In the genomic region with DNA sequence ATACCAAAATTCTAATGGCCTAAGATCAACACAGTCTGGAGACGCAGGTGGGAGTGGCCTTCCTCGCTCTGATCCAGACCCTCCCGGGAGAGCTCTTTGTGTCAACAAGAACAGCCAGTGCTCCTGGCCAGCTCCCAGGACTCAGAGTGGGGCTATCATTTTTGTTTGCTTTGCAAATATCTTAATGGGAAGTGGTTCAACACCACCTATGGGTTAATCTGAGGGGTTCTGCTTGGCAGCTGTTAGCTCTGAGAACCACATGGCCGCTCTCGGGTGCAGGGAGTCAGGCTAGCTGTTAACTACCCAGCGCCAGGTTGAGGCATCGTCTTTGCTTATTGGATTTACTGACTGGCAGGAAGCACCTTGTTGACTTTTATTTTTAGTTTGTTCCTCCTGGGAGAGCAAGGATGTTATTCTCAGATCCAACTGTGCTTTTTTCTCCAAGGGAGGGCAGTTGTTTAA, we compare ENCODE assay signal across 1 cellular context.
TF ChIP-seq lines count a peak whose summit lies in the region.

No MANE protein-coding gene starts in this region.

TF ChIP-seq in HepG2, 621 proteins besides CTCF, POLR2A, EP300 and RAD21 (continued from another document and continues in another):
- TF ChIP-seq, protein P1, sequence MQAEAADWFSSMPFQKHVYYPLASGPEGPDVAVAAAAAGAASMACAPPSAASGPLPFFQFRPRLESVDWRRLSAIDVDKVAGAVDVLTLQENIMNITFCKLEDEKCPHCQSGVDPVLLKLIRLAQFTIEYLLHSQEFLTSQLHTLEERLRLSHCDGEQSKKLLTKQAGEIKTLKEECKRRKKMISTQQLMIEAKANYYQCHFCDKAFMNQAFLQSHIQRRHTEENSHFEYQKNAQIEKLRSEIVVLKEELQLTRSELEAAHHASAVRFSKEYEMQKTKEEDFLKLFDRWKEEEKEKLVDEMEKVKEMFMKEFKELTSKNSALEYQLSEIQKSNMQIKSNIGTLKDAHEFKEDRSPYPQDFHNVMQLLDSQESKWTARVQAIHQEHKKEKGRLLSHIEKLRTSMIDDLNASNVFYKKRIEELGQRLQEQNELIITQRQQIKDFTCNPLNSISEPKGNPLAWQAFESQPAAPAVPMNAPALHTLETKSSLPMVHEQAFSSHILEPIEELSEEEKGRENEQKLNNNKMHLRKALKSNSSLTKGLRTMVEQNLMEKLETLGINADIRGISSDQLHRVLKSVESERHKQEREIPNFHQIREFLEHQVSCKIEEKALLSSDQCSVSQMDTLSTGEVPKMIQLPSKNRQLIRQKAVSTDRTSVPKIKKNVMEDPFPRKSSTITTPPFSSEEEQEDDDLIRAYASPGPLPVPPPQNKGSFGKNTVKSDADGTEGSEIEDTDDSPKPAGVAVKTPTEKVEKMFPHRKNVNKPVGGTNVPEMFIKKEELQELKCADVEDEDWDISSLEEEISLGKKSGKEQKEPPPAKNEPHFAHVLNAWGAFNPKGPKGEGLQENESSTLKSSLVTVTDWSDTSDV (CRISPR knock-in tag; IDR thresholded peaks at IDR 0.05), result no peak
- TF ChIP-seq DR1 (CRISPR knock-in tag; IDR thresholded peaks at IDR 0.05) (no peak), ZNF850 (CRISPR knock-in tag; conservative IDR thresholded peaks at IDR 0.05) (no peak), SNAPC4 (CRISPR knock-in tag; IDR thresholded peaks at IDR 0.05) (no peak), RFXANK (CRISPR knock-in tag; IDR thresholded peaks at IDR 0.05) (0 out of 2 replicates have a peak, but pooled peaks have one; percentile 34), FOXC1 (CRISPR knock-in tag; IDR thresholded peaks at IDR 0.05; ENCODE audit: borderline replicate concordance) (peak; percentile 84; the same call in 1 of the 2 replicates), SATB2 (CRISPR knock-in tag; IDR thresholded peaks at IDR 0.05) (0 out of 2 replicates have a peak, but pooled peaks have one; percentile 62), ZNF780A (CRISPR knock-in tag; IDR thresholded peaks at IDR 0.05) (no peak), MLX (CRISPR knock-in tag; IDR thresholded peaks at IDR 0.05) (0 out of 2 replicates have a peak, but pooled peaks have one; percentile 58), SP5 (CRISPR knock-in tag; IDR thresholded peaks at IDR 0.05; ENCODE audit: borderline replicate concordance, low read depth) (peak; percentile 77; the same call in 1 of the 2 replicates), CHD2 (IDR thresholded peaks at IDR 0.05; ENCODE audit: low read depth, low read length) (no peak), EHMT2 (IDR thresholded peaks at IDR 0.05; ENCODE audit: borderline replicate concordance, low read depth, low read length) (no peak; the same call in 1 of the 2 replicates), ZNF782 (CRISPR knock-in tag; IDR thresholded peaks at IDR 0.05; ENCODE audit: borderline replicate concordance) (no peak; the same call in 1 of the 2 replicates), MTA3 (CRISPR knock-in tag; IDR thresholded peaks at IDR 0.05) (no peak), NFIB (CRISPR knock-in tag; IDR thresholded peaks at IDR 0.05; ENCODE audit: borderline replicate concordance) (no peak), GTF2F1 (IDR thresholded peaks at IDR 0.05; ENCODE audit: low read length) (no peak), ZNF557 (CRISPR knock-in tag; IDR thresholded peaks at IDR 0.05) (peak; percentile 86; the same call in 1 of the 2 replicates), DMTF1 (CRISPR knock-in tag; IDR thresholded peaks at IDR 0.05) (no peak), BATF2 (CRISPR knock-in tag; IDR thresholded peaks at IDR 0.05) (no peak), ZNF207 (IDR thresholded peaks at IDR 0.05; ENCODE audit: borderline replicate concordance) (no peak), ZNF720 (CRISPR knock-in tag; IDR thresholded peaks at IDR 0.05) (no peak), HDAC1 (CRISPR knock-in tag; IDR thresholded peaks at IDR 0.05) (no peak), U2AF1 (optimal IDR thresholded peaks at IDR 0.05; ENCODE audit: low read depth, low read length) (peak; percentile 70), TBP (CRISPR knock-in tag; IDR thresholded peaks at IDR 0.05) (no peak), SIX4 (CRISPR knock-in tag; IDR thresholded peaks at IDR 0.05) (peak; percentile 53; the same call in 1 of the 2 replicates), PAWR (CRISPR knock-in tag; IDR thresholded peaks at IDR 0.05; ENCODE audit: borderline replicate concordance) (no peak), TGIF2 (CRISPR knock-in tag; IDR thresholded peaks at IDR 0.05) (no peak), STAG1 (CRISPR knock-in tag; IDR thresholded peaks at IDR 0.05) (peak; percentile 59)
- TF ChIP-seq, protein P2, sequence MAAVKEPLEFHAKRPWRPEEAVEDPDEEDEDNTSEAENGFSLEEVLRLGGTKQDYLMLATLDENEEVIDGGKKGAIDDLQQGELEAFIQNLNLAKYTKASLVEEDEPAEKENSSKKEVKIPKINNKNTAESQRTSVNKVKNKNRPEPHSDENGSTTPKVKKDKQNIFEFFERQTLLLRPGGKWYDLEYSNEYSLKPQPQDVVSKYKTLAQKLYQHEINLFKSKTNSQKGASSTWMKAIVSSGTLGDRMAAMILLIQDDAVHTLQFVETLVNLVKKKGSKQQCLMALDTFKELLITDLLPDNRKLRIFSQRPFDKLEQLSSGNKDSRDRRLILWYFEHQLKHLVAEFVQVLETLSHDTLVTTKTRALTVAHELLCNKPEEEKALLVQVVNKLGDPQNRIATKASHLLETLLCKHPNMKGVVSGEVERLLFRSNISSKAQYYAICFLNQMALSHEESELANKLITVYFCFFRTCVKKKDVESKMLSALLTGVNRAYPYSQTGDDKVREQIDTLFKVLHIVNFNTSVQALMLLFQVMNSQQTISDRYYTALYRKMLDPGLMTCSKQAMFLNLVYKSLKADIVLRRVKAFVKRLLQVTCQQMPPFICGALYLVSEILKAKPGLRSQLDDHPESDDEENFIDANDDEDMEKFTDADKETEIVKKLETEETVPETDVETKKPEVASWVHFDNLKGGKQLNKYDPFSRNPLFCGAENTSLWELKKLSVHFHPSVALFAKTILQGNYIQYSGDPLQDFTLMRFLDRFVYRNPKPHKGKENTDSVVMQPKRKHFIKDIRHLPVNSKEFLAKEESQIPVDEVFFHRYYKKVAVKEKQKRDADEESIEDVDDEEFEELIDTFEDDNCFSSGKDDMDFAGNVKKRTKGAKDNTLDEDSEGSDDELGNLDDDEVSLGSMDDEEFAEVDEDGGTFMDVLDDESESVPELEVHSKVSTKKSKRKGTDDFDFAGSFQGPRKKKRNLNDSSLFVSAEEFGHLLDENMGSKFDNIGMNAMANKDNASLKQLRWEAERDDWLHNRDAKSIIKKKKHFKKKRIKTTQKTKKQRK (IDR thresholded peaks at IDR 0.05; ENCODE audit: low read length), result no peak
- TF ChIP-seq, protein P3, sequence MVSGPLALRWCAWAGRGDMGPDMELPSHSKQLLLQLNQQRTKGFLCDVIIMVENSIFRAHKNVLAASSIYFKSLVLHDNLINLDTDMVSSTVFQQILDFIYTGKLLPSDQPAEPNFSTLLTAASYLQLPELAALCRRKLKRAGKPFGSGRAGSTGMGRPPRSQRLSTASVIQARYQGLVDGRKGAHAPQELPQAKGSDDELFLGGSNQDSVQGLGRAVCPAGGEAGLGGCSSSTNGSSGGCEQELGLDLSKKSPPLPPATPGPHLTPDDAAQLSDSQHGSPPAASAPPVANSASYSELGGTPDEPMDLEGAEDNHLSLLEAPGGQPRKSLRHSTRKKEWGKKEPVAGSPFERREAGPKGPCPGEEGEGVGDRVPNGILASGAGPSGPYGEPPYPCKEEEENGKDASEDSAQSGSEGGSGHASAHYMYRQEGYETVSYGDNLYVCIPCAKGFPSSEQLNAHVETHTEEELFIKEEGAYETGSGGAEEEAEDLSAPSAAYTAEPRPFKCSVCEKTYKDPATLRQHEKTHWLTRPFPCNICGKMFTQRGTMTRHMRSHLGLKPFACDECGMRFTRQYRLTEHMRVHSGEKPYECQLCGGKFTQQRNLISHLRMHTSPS (CRISPR knock-in tag; IDR thresholded peaks at IDR 0.05; ENCODE audit: low read depth), result peak; percentile 72
- TF ChIP-seq, protein P4, sequence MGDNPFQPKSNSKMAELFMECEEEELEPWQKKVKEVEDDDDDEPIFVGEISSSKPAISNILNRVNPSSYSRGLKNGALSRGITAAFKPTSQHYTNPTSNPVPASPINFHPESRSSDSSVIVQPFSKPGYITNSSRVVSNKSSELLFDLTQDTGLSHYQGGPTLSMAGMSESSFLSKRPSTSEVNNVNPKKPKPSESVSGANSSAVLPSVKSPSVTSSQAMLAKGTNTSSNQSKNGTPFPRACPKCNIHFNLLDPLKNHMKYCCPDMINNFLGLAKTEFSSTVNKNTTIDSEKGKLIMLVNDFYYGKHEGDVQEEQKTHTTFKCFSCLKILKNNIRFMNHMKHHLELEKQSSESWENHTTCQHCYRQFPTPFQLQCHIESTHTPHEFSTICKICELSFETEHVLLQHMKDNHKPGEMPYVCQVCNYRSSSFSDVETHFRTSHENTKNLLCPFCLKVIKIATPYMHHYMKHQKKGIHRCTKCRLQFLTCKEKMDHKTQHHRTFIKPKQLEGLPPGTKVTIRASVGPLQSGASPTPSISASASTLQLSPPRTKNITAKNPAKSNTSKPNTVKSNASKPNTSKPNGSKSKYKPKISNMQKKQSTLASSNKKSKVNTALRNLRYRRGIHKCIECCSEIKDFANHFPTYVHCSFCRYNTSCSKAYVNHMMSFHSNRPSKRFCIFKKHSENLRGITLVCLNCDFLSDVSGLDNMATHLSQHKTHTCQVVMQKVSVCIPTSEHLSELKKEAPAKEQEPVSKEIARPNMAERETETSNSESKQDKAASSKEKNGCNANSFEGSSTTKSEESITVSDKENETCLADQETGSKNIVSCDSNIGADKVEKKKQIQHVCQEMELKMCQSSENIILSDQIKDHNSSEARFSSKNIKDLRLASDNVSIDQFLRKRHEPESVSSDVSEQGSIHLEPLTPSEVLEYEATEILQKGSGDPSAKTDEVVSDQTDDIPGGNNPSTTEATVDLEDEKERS (CRISPR knock-in tag; IDR thresholded peaks at IDR 0.05), result no peak
- TF ChIP-seq, protein P5, sequence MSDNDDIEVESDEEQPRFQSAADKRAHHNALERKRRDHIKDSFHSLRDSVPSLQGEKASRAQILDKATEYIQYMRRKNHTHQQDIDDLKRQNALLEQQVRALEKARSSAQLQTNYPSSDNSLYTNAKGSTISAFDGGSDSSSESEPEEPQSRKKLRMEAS (IDR thresholded peaks at IDR 0.05), result peak; percentile 75
- TF ChIP-seq, protein P6, sequence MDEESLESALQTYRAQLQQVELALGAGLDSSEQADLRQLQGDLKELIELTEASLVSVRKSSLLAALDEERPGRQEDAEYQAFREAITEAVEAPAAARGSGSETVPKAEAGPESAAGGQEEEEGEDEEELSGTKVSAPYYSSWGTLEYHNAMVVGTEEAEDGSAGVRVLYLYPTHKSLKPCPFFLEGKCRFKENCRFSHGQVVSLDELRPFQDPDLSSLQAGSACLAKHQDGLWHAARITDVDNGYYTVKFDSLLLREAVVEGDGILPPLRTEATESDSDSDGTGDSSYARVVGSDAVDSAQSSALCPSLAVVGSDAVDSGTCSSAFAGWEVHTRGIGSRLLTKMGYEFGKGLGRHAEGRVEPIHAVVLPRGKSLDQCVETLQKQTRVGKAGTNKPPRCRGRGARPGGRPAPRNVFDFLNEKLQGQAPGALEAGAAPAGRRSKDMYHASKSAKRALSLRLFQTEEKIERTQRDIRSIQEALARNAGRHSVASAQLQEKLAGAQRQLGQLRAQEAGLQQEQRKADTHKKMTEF (CRISPR knock-in tag; IDR thresholded peaks at IDR 0.05), result peak; percentile 64; the same call in 1 of the 2 replicates
